18 cellular contexts compared by ENCODE assay signal in the genomic region with DNA sequence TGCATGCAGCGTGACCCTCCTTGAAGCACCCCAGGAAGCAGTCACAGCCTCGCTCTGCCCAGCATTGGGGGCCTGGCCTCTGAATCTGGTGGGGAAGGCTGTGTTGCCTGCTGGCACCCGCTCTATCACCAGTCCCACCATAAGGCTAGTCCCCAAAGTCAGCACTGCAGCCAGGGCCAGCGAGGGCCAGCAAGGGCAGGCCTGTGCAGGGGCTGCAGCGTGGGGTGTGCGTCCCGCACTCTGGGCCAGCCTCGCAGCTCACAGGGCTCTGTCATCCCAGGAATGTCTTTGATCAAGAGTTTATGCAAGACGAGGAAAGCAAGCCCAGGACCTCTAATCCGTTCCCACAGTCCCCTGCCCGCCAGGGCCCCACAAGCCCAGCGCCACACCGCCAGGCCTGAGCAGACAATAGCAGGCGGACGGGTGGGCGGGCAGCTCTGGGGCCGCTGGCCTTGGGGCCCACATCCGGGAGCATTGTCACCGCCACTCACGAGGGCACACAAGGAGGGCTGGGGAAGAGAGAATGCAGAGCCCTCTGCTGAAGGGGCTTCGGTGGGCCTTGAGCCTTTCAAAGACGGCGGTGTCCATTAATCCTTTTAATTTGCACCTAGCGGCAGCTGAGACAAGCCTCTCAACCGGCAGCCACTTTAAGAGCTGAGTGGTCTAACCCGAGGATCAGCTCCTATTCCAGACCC. TPM values are rescaled to one million over a fixed set of nuclear protein-coding genes. Genes with fewer than 3 reads are reported as not detected.
A peak's percentile ranks its signal among the peaks of the same experiment; 100 is the strongest.
DNase-seq lines count a peak whose midpoint lies in the region; ATAC-seq and TF ChIP-seq lines count a peak whose summit lies in the region.
"Had no signal": no experiment of that assay in that cellular context is flagged by ENCODE, and none has a peak within 500 bp of the region (broad histone marks: within the 10 kb centered on the region; RNA-seq: fewer than 3 reads in every experiment).

No MANE protein-coding gene starts in this region.

- peak overlapping the region; percentile 70 for H4K8ac ChIP-seq in mesenchymal stem cell (ENCODE audit: low read length)

- TF ChIP-seq CTCF in natural killer cell (IDR thresholded peaks at IDR 0.05) (no peak), choroid plexus epithelial cell (conservative IDR thresholded peaks at IDR 0.05; ENCODE audit: low read depth, low read length) (no peak), GM13976 (IDR thresholded peaks at IDR 0.05; ENCODE audit: borderline replicate concordance, control extremely low read depth, extremely low read depth, insufficient read depth, missing control alignments) (no peak)

- no peak overlapping the region for H3K4me3 ChIP-seq in choroid plexus epithelial cell (ENCODE audit: low read depth, low read length)
- H3K4me3 ChIP-seq in mesenchymal stem cell (ENCODE audit: insufficient read depth in 1 of 2, low read depth in 1 of 2, low read length in 2 of 2), result peak overlapping the region in 1 of 2 experiments; percentile 4
- H3K4me3 ChIP-seq: BLaER1, gastroesophageal sphincter, left lung had no signal

- no peak overlapping the region for H3K4me3 Mint-ChIP-seq in natural killer cell treated with Interleukin-12 subunit alpha and Interleukin-12 subunit beta and Interleukin-15 and Interleukin-18, amount 100 ng/mL, for 72 hours
- H3K4me3 Mint-ChIP-seq in natural killer cell, result no peak overlapping the region

- intact Hi-C loops in natural killer cell (cut with micrococcal nuclease), result no loop called here

- no peaks in the 10 kb centered on the region for H3K4me1 Mint-ChIP-seq in natural killer cell treated with Interleukin-12 subunit alpha and Interleukin-12 subunit beta and Interleukin-15 and Interleukin-18, amount 100 ng/mL, for 72 hours (ENCODE audit: low read depth in 2 of 2)
- H3K4me1 Mint-ChIP-seq in natural killer cell, result no peaks in the 10 kb centered on the region

- peaks cover 21 to 28% of the 10 kb centered on the region in 2 experiments for H3K36me3 ChIP-seq in mesenchymal stem cell (ENCODE audit: control insufficient read depth in 1 of 2, insufficient read depth in 2 of 2, low read depth in 1 of 2, low read length in 2 of 2)
- H3K36me3 ChIP-seq: BLaER1 had no signal

- H2BK15ac ChIP-seq in mesenchymal stem cell (ENCODE audit: low read depth, poor library complexity, severe bottlenecking), result no peak overlapping the region

- H3K18ac ChIP-seq in mesenchymal stem cell (ENCODE audit: low read depth in 1 of 2, low read length in 2 of 2), result peak overlapping the region; percentile 45 to 68

- no peak overlapping the region for H3K9ac ChIP-seq in mesenchymal stem cell (ENCODE audit: low read length)
- H3K9ac ChIP-seq: BLaER1 had no signal

- H2BK5ac ChIP-seq in mesenchymal stem cell (ENCODE audit: low read depth, low read length, poor library complexity, severe bottlenecking), result no peak overlapping the region

- WGBS in mesenchymal stem cell, result 49% methylated on average over 26 of the region's 26 CpGs

- H2BK120ac ChIP-seq in mesenchymal stem cell (ENCODE audit: low read depth, low read length), result no peak overlapping the region

- H2AFZ ChIP-seq in mesenchymal stem cell (ENCODE audit: low read depth, low read length), result peak overlapping the region; percentile 29

- no peaks in the 10 kb centered on the region for H3K27me3 Mint-ChIP-seq in natural killer cell treated with Interleukin-12 subunit alpha and Interleukin-12 subunit beta and Interleukin-15 and Interleukin-18, amount 100 ng/mL, for 72 hours
- H3K27me3 Mint-ChIP-seq in natural killer cell (ENCODE audit: low read depth in 2 of 2), result no peaks in the 10 kb centered on the region

- H3K4me1 ChIP-seq in mesenchymal stem cell (ENCODE audit: control insufficient read depth, insufficient read depth, low read depth, low read length), result peaks cover 19% of the 10 kb centered on the region
- H3K4me1 ChIP-seq: left lung had no signal

- no peaks in the 10 kb centered on the region for H3K27me3 ChIP-seq in mesenchymal stem cell (ENCODE audit: control insufficient read depth in 1 of 2, insufficient read depth in 1 of 2, low read length in 2 of 2)
- H3K27me3 ChIP-seq: BLaER1, gastroesophageal sphincter, left lung had no signal

- H3K9me3 Mint-ChIP-seq in natural killer cell treated with Interleukin-12 subunit alpha and Interleukin-12 subunit beta and Interleukin-15 and Interleukin-18, amount 100 ng/mL, for 72 hours, result no peaks in the 10 kb centered on the region
- no peaks in the 10 kb centered on the region for H3K9me3 Mint-ChIP-seq in natural killer cell

- H3K9me3 ChIP-seq in mesenchymal stem cell (ENCODE audit: control insufficient read depth, low read length), result no peaks in the 10 kb centered on the region
- H3K9me3 ChIP-seq: BLaER1, gastroesophageal sphincter, left lung had no signal

- no peak overlapping the region for H2AK5ac ChIP-seq in mesenchymal stem cell (ENCODE audit: low read length, severe bottlenecking)

- no peaks in the 10 kb centered on the region for H3K36me3 Mint-ChIP-seq in natural killer cell treated with Interleukin-12 subunit alpha and Interleukin-12 subunit beta and Interleukin-15 and Interleukin-18, amount 100 ng/mL, for 72 hours
- H3K36me3 Mint-ChIP-seq in natural killer cell, result no peaks in the 10 kb centered on the region

- in situ Hi-C loops in GM13976 (cut with MboI; ENCODE audit: low sequenced_read_pairs, unreplicated experiment), result no loop called here

- no peak overlapping the region for H3K23ac ChIP-seq in mesenchymal stem cell (ENCODE audit: low read length in 2 of 2)

- no peak overlapping the region for H3K27ac Mint-ChIP-seq in natural killer cell treated with Interleukin-12 subunit alpha and Interleukin-12 subunit beta and Interleukin-15 and Interleukin-18, amount 100 ng/mL, for 72 hours
- no peak overlapping the region for H3K27ac Mint-ChIP-seq in natural killer cell

- ATAC-seq in natural killer cell treated with Interleukin-12 subunit alpha and Interleukin-12 subunit beta and Interleukin-15 and Interleukin-18, amount 100 ng/mL, for 72 hours, result peak in 1 of 2 donors; percentile 20
- no peak for ATAC-seq in natural killer cell
- ATAC-seq: gastroesophageal sphincter, left lung had no signal

- H3K4me2 ChIP-seq in mesenchymal stem cell (ENCODE audit: low read length, poor library complexity, severe bottlenecking), result no peak overlapping the region
- H3K4me2 ChIP-seq: BLaER1 had no signal

- H3K79me1 ChIP-seq in mesenchymal stem cell (replicated peaks; ENCODE audit: low read length, poor library complexity, severe bottlenecking), result no peaks in the 10 kb centered on the region

- peak overlapping the region; percentile 49 for H4K91ac ChIP-seq in mesenchymal stem cell (ENCODE audit: low read length)

- no peak overlapping the region for H3K27ac ChIP-seq in mesenchymal stem cell (ENCODE audit: low read length, poor library complexity, severe bottlenecking)
- H3K27ac ChIP-seq: BLaER1, gastroesophageal sphincter, left lung had no signal

- peak; percentile 46 for DNase-seq in natural killer cell treated with Interleukin-12 subunit alpha and Interleukin-12 subunit beta and Interleukin-15 and Interleukin-18, amount 100 ng/mL, for 72 hours (ENCODE audit: low spot score)
- DNase-seq in natural killer cell (no peak), choroid plexus epithelial cell (ENCODE audit: low read depth) (peak; percentile 60), mesenchymal stem cell (peak; percentile 48), A172 (ENCODE audit: low spot score) (no peak), GM13976 (ENCODE audit: low spot score) (no peak), AML-193 (lab: John Stamatoyannopoulos, UW) (no peak), NCI-H1694 treated with DMSO at 0.1 percent for 48 hours (lab: John Stamatoyannopoulos, UW) (no peak)
- DNase-seq: anterior cingulate cortex; effector CD8-positive, alpha-beta T cell; HCEC 1CT; NCI-H1105 treated with DMSO at 0.1 percent for 48 hours; NCI-H774 had no signal

- peak overlapping the region in 1 of 2 experiments; percentile 71 for H3K14ac ChIP-seq in mesenchymal stem cell (ENCODE audit: low read length in 2 of 2)

- H2BK12ac ChIP-seq in mesenchymal stem cell (ENCODE audit: low read length in 2 of 2), result peak overlapping the region in 1 of 2 experiments; percentile 37

- peak overlapping the region; percentile 15 to 47 for H3K4ac ChIP-seq in mesenchymal stem cell (ENCODE audit: low read depth in 1 of 2, low read length in 2 of 2)

RNA-seq across cellular contexts. Expression of gene LTO1, which starts 17.1 kb away (rescaled TPM):
- total RNA-seq in natural killer cell treated with Interleukin-12 subunit alpha and Interleukin-12 subunit beta and Interleukin-15 and Interleukin-18, amount 100 ng/mL, for 72 hours, result 10 to 100 TPM; 23.4 to 37.7 TPM
- total RNA-seq in natural killer cell, result 10 to 100 TPM; 23.2 to 33.5 (median 25.3) TPM
- 12.8 TPM for polyA plus RNA-seq in mesenchymal stem cell (2013, experiment 1 of 2)
- polyA plus RNA-seq in mesenchymal stem cell (2013, experiment 2 of 2), result 12.4 TPM
- 16.0 and 25.6 TPM in 2 replicates for total RNA-seq in A172 (2014; rRNA removed; shearing (Covaris generic))

RNA-seq across cellular contexts. Expression of gene CCND1, which starts 17.1 kb away (rescaled TPM):
- total RNA-seq in natural killer cell treated with Interleukin-12 subunit alpha and Interleukin-12 subunit beta and Interleukin-15 and Interleukin-18, amount 100 ng/mL, for 72 hours, result under 1 TPM in 1 of 2 donors, not detected in 1; 0.67 TPM
- 1 to 10 TPM; 1.4 to 2.3 (median 2.3) TPM for total RNA-seq in natural killer cell
- polyA plus RNA-seq in mesenchymal stem cell (2013, experiment 1 of 2), result 324 TPM
- 321 TPM for polyA plus RNA-seq in mesenchymal stem cell (2013, experiment 2 of 2)
- total RNA-seq in A172 (2014; rRNA removed; shearing (Covaris generic)), result 422 and 522 TPM in 2 replicates

RNA-seq across cellular contexts. Expression of gene FGF19, which starts 45.8 kb away (rescaled TPM):
- not detected for total RNA-seq in natural killer cell treated with Interleukin-12 subunit alpha and Interleukin-12 subunit beta and Interleukin-15 and Interleukin-18, amount 100 ng/mL, for 72 hours
- not detected for total RNA-seq in natural killer cell
- polyA plus RNA-seq in mesenchymal stem cell (2013, experiment 1 of 2), result not detected
- polyA plus RNA-seq in mesenchymal stem cell (2013, experiment 2 of 2), result 0.01 TPM
- total RNA-seq in A172 (2014; rRNA removed; shearing (Covaris generic)), result not detected in 2 replicates
- total RNA-seq: Daoy, gastroesophageal sphincter, left lung, omental fat pad had no signal

Comparison
In these comparisons a context has a peak if more than half of its experiments do, and no peak if none do; other contexts are left out.
1. DNase-seq: peak in natural killer cell treated with Interleukin-12 subunit alpha and Interleukin-12 subunit beta and Interleukin-15 and Interleukin-18, amount 100 ng/mL, for 72 hours (single experiment), choroid plexus epithelial cell (single experiment) and mesenchymal stem cell (single experiment); none in natural killer cell (single experiment), A172 (single experiment), GM13976 (single experiment), AML-193 (0 of 2) and NCI-H1694 treated with DMSO at 0.1 percent for 48 hours (single experiment).
2. RNA of gene CCND1, which starts 17.1 kb away (total RNA-seq): 422 to 522 TPM in A172; 1.4 to 2.3 TPM in natural killer cell and 0.67 TPM in natural killer cell treated with Interleukin-12 subunit alpha and Interleukin-12 subunit beta and Interleukin-15 and Interleukin-18, amount 100 ng/mL, for 72 hours; every median in the first group is over 100 times any median in the second.